15 cellular contexts compared by ENCODE assay signal in genomic region chr6:90044182-90044832, GRCh38.
DNase-seq lines count a peak whose midpoint lies in the region; ATAC-seq and TF ChIP-seq lines count a peak whose summit lies in the region.
"Had no signal": no experiment of that assay in that cellular context is flagged by ENCODE, and none has a peak within 500 bp of the region (broad histone marks: within the 10 kb centered on the region; RNA-seq: fewer than 3 reads in every experiment).

No MANE protein-coding gene starts in this region.

- no peak overlapping the region for H4K8ac ChIP-seq in mesenchymal stem cell (ENCODE audit: low read length)

- no peak overlapping the region for H2AK5ac ChIP-seq in mesenchymal stem cell (ENCODE audit: low read length, severe bottlenecking)

- H2AFZ ChIP-seq in mesenchymal stem cell (ENCODE audit: low read depth, low read length) = no peak overlapping the region

- H3K27me3 Mint-ChIP-seq in activated T-helper 17 cell treated with anti-CD3 and anti-CD28 coated beads, Interleukin-2, amount 50 U/mL, for 72 hours = no peaks in the 10 kb centered on the region

- H3K79me1 ChIP-seq in mesenchymal stem cell (replicated peaks; ENCODE audit: low read length, poor library complexity, severe bottlenecking) = no peaks in the 10 kb centered on the region

- H3K4me1 Mint-ChIP-seq in activated T-helper 17 cell treated with anti-CD3 and anti-CD28 coated beads, Interleukin-2, amount 50 U/mL, for 72 hours = peaks cover 18% of the 10 kb centered on the region
- H3K4me1 Mint-ChIP-seq: H9 had no signal

- peaks cover 2% of the 10 kb centered on the region for H3K4me1 ChIP-seq in mesenchymal stem cell (ENCODE audit: control insufficient read depth, insufficient read depth, low read depth, low read length)
- H3K4me1 ChIP-seq in heart left ventricle = peaks cover 0 to 8% (median 0%) of the 10 kb centered on the region in 12 donors

- no peaks in the 10 kb centered on the region for H3K9me3 ChIP-seq in mesenchymal stem cell (ENCODE audit: control insufficient read depth, low read length)
- no peaks in the 10 kb centered on the region for H3K9me3 ChIP-seq in heart left ventricle
- H3K9me3 ChIP-seq: BLaER1 treated with 17β-estradiol and CSF1 and Interleukin-3, amounts not matched to agents 10 nM and 100 nM; SK-N-SH had no signal

- TF ChIP-seq POLR2A in heart left ventricle (IDR thresholded peaks at IDR 0.05) = no peak

- no peak overlapping the region for H3K4me2 ChIP-seq in mesenchymal stem cell (ENCODE audit: low read length, poor library complexity, severe bottlenecking)
- H3K4me2 ChIP-seq: SK-N-SH had no signal

- no peak overlapping the region for H3K4ac ChIP-seq in mesenchymal stem cell (ENCODE audit: low read depth in 1 of 2, low read length in 2 of 2)

- H3K23ac ChIP-seq in mesenchymal stem cell (ENCODE audit: low read length in 2 of 2) = no peak overlapping the region

- no peak overlapping the region for H4K91ac ChIP-seq in mesenchymal stem cell (ENCODE audit: low read length)

- peaks cover 24% of the 10 kb centered on the region for H3K36me3 Mint-ChIP-seq in activated T-helper 17 cell treated with anti-CD3 and anti-CD28 coated beads, Interleukin-2, amount 50 U/mL, for 72 hours (ENCODE audit: low read depth)

- H3K9ac ChIP-seq in mesenchymal stem cell (ENCODE audit: low read length) = no peak overlapping the region
- H3K9ac ChIP-seq: BLaER1 treated with 17β-estradiol and CSF1 and Interleukin-3, amounts not matched to agents 10 nM and 100 nM; SK-N-SH had no signal

- no peak overlapping the region for H3K14ac ChIP-seq in mesenchymal stem cell (ENCODE audit: low read length in 2 of 2)

- 66% methylated on average over 7 of the region's 7 CpGs for WGBS in mesenchymal stem cell
- 80 to 89% (median 87%) methylated on average over 7 of the region's 7 CpGs for WGBS in heart left ventricle, 4 donors

- no peak overlapping the region for H3K4me3 Mint-ChIP-seq in activated T-helper 17 cell treated with anti-CD3 and anti-CD28 coated beads, Interleukin-2, amount 50 U/mL, for 72 hours
- H3K4me3 Mint-ChIP-seq: H9 had no signal

- H2BK15ac ChIP-seq in mesenchymal stem cell (ENCODE audit: low read depth, poor library complexity, severe bottlenecking) = no peak overlapping the region

- peak; percentile 55 for ATAC-seq in activated T-helper 17 cell treated with anti-CD3 and anti-CD28 coated beads, Interleukin-2, amount 50 U/mL, for 72 hours (replicated peaks)
- no peak for ATAC-seq in heart left ventricle

- H3K18ac ChIP-seq in mesenchymal stem cell (ENCODE audit: low read depth in 1 of 2, low read length in 2 of 2) = peak overlapping the region in 1 of 2 experiments; percentile 73

- H2BK12ac ChIP-seq in mesenchymal stem cell (ENCODE audit: low read length in 2 of 2) = no peak overlapping the region

- no peaks in the 10 kb centered on the region for H3K36me3 ChIP-seq in mesenchymal stem cell (ENCODE audit: control insufficient read depth in 1 of 2, insufficient read depth in 2 of 2, low read depth in 1 of 2, low read length in 2 of 2)
- no peaks in the 10 kb centered on the region for H3K36me3 ChIP-seq in heart left ventricle

- H3K27ac Mint-ChIP-seq in activated T-helper 17 cell treated with anti-CD3 and anti-CD28 coated beads, Interleukin-2, amount 50 U/mL, for 72 hours = no peak overlapping the region
- H3K27ac Mint-ChIP-seq: H9 had no signal

- H2BK120ac ChIP-seq in mesenchymal stem cell (ENCODE audit: low read depth, low read length) = no peak overlapping the region

- H3K9me3 Mint-ChIP-seq in activated T-helper 17 cell treated with anti-CD3 and anti-CD28 coated beads, Interleukin-2, amount 50 U/mL, for 72 hours = no peaks in the 10 kb centered on the region
- H3K9me3 Mint-ChIP-seq: H9 had no signal

- H3K27ac ChIP-seq in mesenchymal stem cell (ENCODE audit: low read length, poor library complexity, severe bottlenecking) = no peak overlapping the region
- no peak overlapping the region for H3K27ac ChIP-seq in heart left ventricle
- H3K27ac ChIP-seq: 22Rv1; BLaER1 treated with 17β-estradiol and CSF1 and Interleukin-3, amounts not matched to agents 10 nM and 100 nM had no signal

- TF ChIP-seq CTCF in GM20000 (IDR thresholded peaks at IDR 0.05; ENCODE audit: extremely low read depth, missing control alignments) = no peak
- no peak for TF ChIP-seq CTCF in heart left ventricle (IDR thresholded peaks at IDR 0.05)

- no peak overlapping the region for H2BK5ac ChIP-seq in mesenchymal stem cell (ENCODE audit: low read depth, low read length, poor library complexity, severe bottlenecking)

- intact Hi-C loops in heart left ventricle (cut with DNase I) = no loop called here

- DNase-seq in NCI-H82 (lab: John Stamatoyannopoulos, UW) (peak; percentile 2), NCI-H82 treated with DMSO at 0.1 percent for 48 hours (lab: John Stamatoyannopoulos, UW; ENCODE audit: unreplicated experiment) (no peak), mesenchymal stem cell (peak; percentile 10), GM20000 (ENCODE audit: low spot score) (no peak), heart left ventricle (no peak), NOMO-1 (lab: John Stamatoyannopoulos, UW; ENCODE audit: unreplicated experiment in 2 of 2) (no peak), hepatic stellate cell (ENCODE audit: low spot score) (no peak)
- DNase-seq: H9, NCI-H1436, NCI-H2081, NCI-H524, SK-N-SH had no signal

- no peaks in the 10 kb centered on the region for H3K27me3 ChIP-seq in mesenchymal stem cell (ENCODE audit: control insufficient read depth in 1 of 2, insufficient read depth in 1 of 2, low read length in 2 of 2)
- no peaks in the 10 kb centered on the region for H3K27me3 ChIP-seq in heart left ventricle
- H3K27me3 ChIP-seq: BLaER1 treated with 17β-estradiol and CSF1 and Interleukin-3, amounts not matched to agents 10 nM and 100 nM had no signal

- no peak overlapping the region for H3K4me3 ChIP-seq in mesenchymal stem cell (ENCODE audit: insufficient read depth in 1 of 2, low read depth in 1 of 2, low read length in 2 of 2)
- no peak overlapping the region for H3K4me3 ChIP-seq in heart left ventricle
- H3K4me3 ChIP-seq: BLaER1 treated with 17β-estradiol and CSF1 and Interleukin-3, amounts not matched to agents 10 nM and 100 nM had no signal

Comparison
In these comparisons a context has a peak if more than half of its experiments do, and no peak if none do; other contexts are left out.
1. DNase-seq: peak in NCI-H82 (single experiment) and mesenchymal stem cell (single experiment); none in NCI-H82 treated with DMSO at 0.1 percent for 48 hours (single experiment), GM20000 (single experiment), heart left ventricle (0 of 5), NOMO-1 (0 of 2) and hepatic stellate cell (single experiment).